18 cellular contexts compared by ENCODE assay signal in the genomic region with DNA sequence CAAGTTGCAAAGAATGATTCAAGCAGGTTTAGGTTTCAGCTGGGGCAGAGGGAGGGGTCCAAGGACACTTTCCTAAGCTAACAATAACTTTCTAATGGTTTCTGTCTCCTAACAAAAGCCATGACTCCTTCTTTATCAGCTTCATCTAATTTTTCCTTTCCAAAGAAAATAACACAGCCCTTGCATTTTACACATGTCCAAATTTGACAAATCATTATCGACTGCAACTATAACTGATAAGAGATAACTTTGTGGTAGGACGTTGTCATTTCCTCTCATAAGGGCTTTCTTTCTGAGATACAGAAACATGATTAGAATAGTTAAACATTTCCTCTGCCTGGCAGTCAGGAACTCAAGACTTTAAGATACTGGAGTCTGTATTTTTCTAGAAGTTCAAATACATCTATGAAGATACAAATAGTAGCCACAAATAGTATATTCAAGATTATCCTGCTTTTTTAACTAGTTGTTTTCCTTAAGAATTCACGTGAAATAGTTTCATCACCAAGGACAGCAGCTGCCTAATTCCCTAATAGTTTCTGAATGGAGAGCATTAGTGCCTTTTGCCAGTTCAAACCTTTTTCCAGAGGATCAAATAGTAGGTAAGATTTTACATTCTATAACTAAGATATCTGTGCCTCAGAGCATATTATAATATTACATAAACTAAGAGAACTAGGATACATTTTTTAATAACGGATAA.
DNase-seq lines count a peak whose midpoint lies in the region; ATAC-seq, FAIRE-seq and TF ChIP-seq lines count a peak whose summit lies in the region.
"Had no signal": no experiment of that assay in that cellular context is flagged by ENCODE, and none has a peak within 500 bp of the region (broad histone marks: within the 10 kb centered on the region; RNA-seq: fewer than 3 reads in every experiment).

No MANE protein-coding gene starts in this region.

- no peak for TF ChIP-seq POLR2A in HepG2 (IDR thresholded peaks at IDR 0.05; ENCODE audit: insufficient read depth in 1 of 2, low read depth in 2 of 2, low read length in 2 of 2)

- H3K27ac ChIP-seq in cardiac muscle cell (no peak overlapping the region), HepG2 (ENCODE audit: extremely low read length, insufficient read depth, low read length) (no peak overlapping the region), coronary artery (peak overlapping the region in 1 of 2 donors; percentile 59)
- H3K27ac ChIP-seq: ascending aorta had no signal

- no peaks in the 10 kb centered on the region for H3K79me2 ChIP-seq in HepG2 (ENCODE audit: insufficient read depth, low read length)

- H3K9me3 ChIP-seq in cardiac muscle cell (ENCODE audit: low read depth) (no peaks in the 10 kb centered on the region), HepG2 (ENCODE audit: low read length) (no peaks in the 10 kb centered on the region), T-helper 17 cell (ENCODE audit: control insufficient read depth, low read length, poor library complexity, severe bottlenecking) (no peaks in the 10 kb centered on the region)
- H3K9me3 ChIP-seq: ascending aorta had no signal

- H3K4me1 ChIP-seq in cardiac muscle cell (ENCODE audit: low read depth) (peaks cover 8% of the 10 kb centered on the region), HepG2 (ENCODE audit: insufficient read depth, low read length) (peaks cover 11% of the 10 kb centered on the region)

- peak; percentile 30 to 58 for DNase-seq in cardiac muscle cell (ENCODE audit: low read depth in 1 of 2, low spot score in 1 of 2)
- DNase-seq in cardiac septum (ENCODE audit: low spot score) = no peak
- DNase-seq in astrocyte of the spinal cord (ENCODE audit: low read depth, low spot score) = peak; percentile 42
- DNase-seq in HepG2 (ENCODE audit: low spot score) = no peak
- no peak for DNase-seq in T-helper 17 cell
- no peak for DNase-seq in coronary artery (ENCODE audit: low spot score)
- DNase-seq in kidney tubule cell (ENCODE audit: low spot score) = no peak
- DNase-seq: activated CD4-positive, alpha-beta T cell treated with anti-CD3 and anti-CD28 coated beads, Interleukin-2, amount 50 U/mL, for 1 hour; Calu3; endodermal cell; nucleus accumbens; PC-3; stimulated activated CD4-positive, alpha-beta T cell treated with anti-CD3 and anti-CD28 coated beads, Interleukin-12 subunit alpha, Interleukin-12 subunit beta, amount 100 ng/mL, for 4 hours had no signal

- H3K27ac Mint-ChIP-seq in T-helper 17 cell = no peak overlapping the region
- H3K27ac Mint-ChIP-seq: endodermal cell; T-helper 1 cell treated with Interleukin-12 subunit alpha and Interleukin-12 subunit beta and Interleukin-4 antibody, amounts not matched to agents 30 μg/mL and 1 μg/mL, for 36 hours had no signal

- BruUV-seq in HepG2 (replicated peaks; lab: Mats Ljungman, UMichigan) = no TSS peak

- H3K36me3 ChIP-seq in cardiac muscle cell (no peaks in the 10 kb centered on the region), HepG2 (replicated peaks in 1 of 2; ENCODE audit: control insufficient read depth in 1 of 2, insufficient read depth in 2 of 2, low read length in 2 of 2) (no peaks in the 10 kb centered on the region)

- ATAC-seq in HepG2 (no peak), T-helper 17 cell (no peak), GM18858 (IDR thresholded peaks at IDR 0.05; ENCODE audit: unreplicated experiment) (no peak)

- TF ChIP-seq CTCF in cardiac muscle cell (IDR thresholded peaks at IDR 0.05; ENCODE audit: low read depth, low read length) = no peak
- no peak for TF ChIP-seq CTCF in astrocyte of the spinal cord (IDR thresholded peaks at IDR 0.05; ENCODE audit: low read depth, low read length)
- no peak for TF ChIP-seq CTCF in HepG2 (CRISPR knock-in tag; IDR thresholded peaks at IDR 0.05)
- no peak for TF ChIP-seq CTCF in coronary artery (IDR thresholded peaks at IDR 0.05)

- intact Hi-C loops in cardiac septum (cut with DNase I) = no loop called here
- intact Hi-C loops in HepG2 (cut with micrococcal nuclease; ENCODE audit: unreplicated experiment) = no loop called here

- no peak overlapping the region for H3K9ac ChIP-seq in HepG2 (ENCODE audit: insufficient read depth, low read depth, low read length)

- no peak for FAIRE-seq in HepG2 (lab: Jason Lieb, UNC)
- FAIRE-seq: A204.1 had no signal

- no peaks in the 10 kb centered on the region for H3K27me3 ChIP-seq in cardiac muscle cell
- H3K27me3 ChIP-seq in HepG2 (ENCODE audit: control insufficient read depth in 1 of 2, insufficient read depth in 2 of 2, low read length in 2 of 2) = no peaks in the 10 kb centered on the region
- H3K27me3 ChIP-seq: ascending aorta had no signal

- H3K4me2 ChIP-seq in HepG2 (ENCODE audit: low read depth, low read length) = no peak overlapping the region

- H3K4me3 ChIP-seq in cardiac muscle cell (no peak overlapping the region), astrocyte of the spinal cord (ENCODE audit: low read depth, low read length) (no peak overlapping the region), HepG2 (replicated peaks in 1 of 3; ENCODE audit: insufficient read depth in 1 of 3, low read depth in 2 of 3, low read length in 3 of 3) (no peak overlapping the region), coronary artery (no peak overlapping the region)
- H3K4me3 ChIP-seq: ascending aorta, lung had no signal

- H3K4me3 Mint-ChIP-seq in T-helper 17 cell = no peak overlapping the region
- H3K4me3 Mint-ChIP-seq: endodermal cell; T-helper 1 cell treated with Interleukin-12 subunit alpha and Interleukin-12 subunit beta and Interleukin-4 antibody, amounts not matched to agents 30 μg/mL and 1 μg/mL, for 36 hours had no signal

- no peaks in the 10 kb centered on the region for H4K20me1 ChIP-seq in HepG2 (ENCODE audit: insufficient read depth, low read length)

- peaks cover 8% of the 10 kb centered on the region for H3K36me3 Mint-ChIP-seq in T-helper 17 cell (ENCODE audit: low read depth)

- WGBS in HepG2 (ENCODE audit: low lambda C conversion rate) = 61% methylated on average over 4 of the region's 4 CpGs

- in situ Hi-C loops in astrocyte of the spinal cord (cut with HindIII; ENCODE audit: low sequenced_read_pairs) (no loop called here), HepG2 (cut with HindIII; ENCODE audit: extremely low pct_ligation_motif_present, low pct_unique_long_range_greater_than_20kb) (no loop called here)

- no peak for TF ChIP-seq RAD21 in HepG2 (CRISPR knock-in tag; IDR thresholded peaks at IDR 0.05)

- POLR2A ChIA-PET in HepG2 (lab: Yijun Ruan, JAX) = no interaction called here

- CTCF ChIA-PET in HepG2 (lab: Yijun Ruan, JAX; ENCODE audit: low intra/inter-chr PET ratio, low total read pairs) = no interaction called here

- peaks cover 13% of the 10 kb centered on the region for H3K4me1 Mint-ChIP-seq in T-helper 17 cell

- TF ChIP-seq EP300 in HepG2 (IDR thresholded peaks at IDR 0.05; ENCODE audit: low read depth in 2 of 2, low read length in 2 of 2) (no peak), HepG2 (CRISPR knock-in tag; IDR thresholded peaks at IDR 0.05; ENCODE audit: borderline replicate concordance) (no peak)

- H2AFZ ChIP-seq in HepG2 (ENCODE audit: low read length) = no peak overlapping the region

- H3K27me3 Mint-ChIP-seq in T-helper 17 cell = no peaks in the 10 kb centered on the region

TF ChIP-seq in HepG2, 621 proteins besides CTCF, POLR2A, EP300 and RAD21:
- TF ChIP-seq SOX13 (IDR thresholded peaks at IDR 0.05) (no peak), SOX13 (CRISPR knock-in tag; conservative IDR thresholded peaks at IDR 0.05 in 1 of 2, IDR thresholded peaks at IDR 0.05 in 1 of 2) (peak in 1 of 2 experiments; percentile 24; a peak in 1 of 4 replicates), MIER2 (CRISPR knock-in tag; IDR thresholded peaks at IDR 0.05) (peak; percentile 74; the same call in 1 of the 2 replicates), RXRB (CRISPR knock-in tag; IDR thresholded peaks at IDR 0.05; ENCODE audit: borderline replicate concordance) (no peak)
- TF ChIP-seq, protein P1, sequence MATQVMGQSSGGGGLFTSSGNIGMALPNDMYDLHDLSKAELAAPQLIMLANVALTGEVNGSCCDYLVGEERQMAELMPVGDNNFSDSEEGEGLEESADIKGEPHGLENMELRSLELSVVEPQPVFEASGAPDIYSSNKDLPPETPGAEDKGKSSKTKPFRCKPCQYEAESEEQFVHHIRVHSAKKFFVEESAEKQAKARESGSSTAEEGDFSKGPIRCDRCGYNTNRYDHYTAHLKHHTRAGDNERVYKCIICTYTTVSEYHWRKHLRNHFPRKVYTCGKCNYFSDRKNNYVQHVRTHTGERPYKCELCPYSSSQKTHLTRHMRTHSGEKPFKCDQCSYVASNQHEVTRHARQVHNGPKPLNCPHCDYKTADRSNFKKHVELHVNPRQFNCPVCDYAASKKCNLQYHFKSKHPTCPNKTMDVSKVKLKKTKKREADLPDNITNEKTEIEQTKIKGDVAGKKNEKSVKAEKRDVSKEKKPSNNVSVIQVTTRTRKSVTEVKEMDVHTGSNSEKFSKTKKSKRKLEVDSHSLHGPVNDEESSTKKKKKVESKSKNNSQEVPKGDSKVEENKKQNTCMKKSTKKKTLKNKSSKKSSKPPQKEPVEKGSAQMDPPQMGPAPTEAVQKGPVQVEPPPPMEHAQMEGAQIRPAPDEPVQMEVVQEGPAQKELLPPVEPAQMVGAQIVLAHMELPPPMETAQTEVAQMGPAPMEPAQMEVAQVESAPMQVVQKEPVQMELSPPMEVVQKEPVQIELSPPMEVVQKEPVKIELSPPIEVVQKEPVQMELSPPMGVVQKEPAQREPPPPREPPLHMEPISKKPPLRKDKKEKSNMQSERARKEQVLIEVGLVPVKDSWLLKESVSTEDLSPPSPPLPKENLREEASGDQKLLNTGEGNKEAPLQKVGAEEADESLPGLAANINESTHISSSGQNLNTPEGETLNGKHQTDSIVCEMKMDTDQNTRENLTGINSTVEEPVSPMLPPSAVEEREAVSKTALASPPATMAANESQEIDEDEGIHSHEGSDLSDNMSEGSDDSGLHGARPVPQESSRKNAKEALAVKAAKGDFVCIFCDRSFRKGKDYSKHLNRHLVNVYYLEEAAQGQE (IDR thresholded peaks at IDR 0.05; ENCODE audit: borderline replicate concordance in 1 of 2, low read depth in 1 of 2, low read length in 2 of 2) = peak; percentile 4 to 90

Comparison
In these comparisons a context has a peak if more than half of its experiments do, and no peak if none do; other contexts are left out.
1. DNase-seq: peak in cardiac muscle cell (2 of 2) and astrocyte of the spinal cord (single experiment); none in cardiac septum (single experiment), HepG2 (single experiment), T-helper 17 cell (0 of 3), coronary artery (single experiment) and kidney tubule cell (single experiment).